In the genomic region with DNA sequence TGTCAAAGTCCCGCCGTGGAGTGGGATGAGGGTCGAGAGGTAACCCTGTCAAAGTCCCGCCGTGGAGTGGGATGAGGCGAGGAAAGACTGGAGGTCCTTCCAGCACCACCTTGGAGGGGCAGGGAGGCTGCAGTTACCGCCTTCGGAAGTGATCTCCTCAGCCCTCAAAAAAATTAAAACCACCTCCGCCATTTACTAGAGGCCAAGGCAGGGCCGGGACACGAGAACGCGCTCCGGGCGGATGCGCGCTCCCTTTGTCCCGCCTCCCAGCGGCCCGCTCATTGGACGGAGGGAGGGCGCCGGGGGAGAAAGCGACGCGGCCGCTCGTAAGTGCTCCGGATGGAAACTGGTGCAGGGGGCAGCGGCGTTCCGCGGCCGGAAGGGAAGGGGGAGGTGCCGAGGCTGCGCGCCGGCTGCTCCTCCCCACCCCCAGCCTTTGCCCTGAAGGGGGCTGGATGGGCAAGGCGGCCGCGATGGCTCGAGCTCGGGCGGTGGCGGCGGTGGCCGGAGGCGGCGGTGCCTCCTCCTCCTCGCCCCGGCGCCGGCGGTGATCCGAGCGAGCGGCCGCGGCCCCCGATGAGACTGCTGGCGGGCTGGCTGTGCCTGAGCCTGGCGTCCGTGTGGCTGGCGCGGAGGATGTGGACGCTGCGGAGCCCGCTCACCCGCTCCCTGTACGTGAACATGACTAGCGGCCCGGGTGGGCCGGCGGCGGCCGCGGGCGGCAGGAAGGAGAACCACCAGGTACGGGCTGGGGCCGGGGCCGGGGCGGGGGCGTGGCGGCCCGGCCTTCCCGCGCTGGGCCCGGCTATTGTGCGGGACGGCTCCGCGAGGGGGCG, we compare ENCODE assay signal across 8 cellular contexts. TPM values are rescaled to one million over a fixed set of nuclear protein-coding genes. Genes with fewer than 3 reads are reported as not detected.
A peak's percentile ranks its signal among the peaks of the same experiment; 100 is the strongest.
DNase-seq lines count a peak whose midpoint lies in the region; ATAC-seq and TF ChIP-seq lines count a peak whose summit lies in the region.

A gene (plus strand): TSS at position 420 of the 836 bp plus-strand sequence. CDS start 157 bp downstream, at position 577.

- no peaks in the 10 kb centered on the region for H3K9me3 Mint-ChIP-seq in chondrocyte (ENCODE audit: low read depth)

- ATAC-seq in GM19043 (IDR thresholded peaks at IDR 0.05; ENCODE audit: low read depth, unreplicated experiment) (peak; percentile 83), HG03378 (IDR thresholded peaks at IDR 0.05; ENCODE audit: unreplicated experiment) (peak; percentile 66)

- H3K27me3 ChIP-seq in kidney epithelial cell (ENCODE audit: control insufficient read depth, insufficient read depth, low read length) = no peaks in the 10 kb centered on the region

- peaks cover 37% of the 10 kb centered on the region for H3K4me1 Mint-ChIP-seq in chondrocyte (ENCODE audit: low read depth)

- H3K4me3 Mint-ChIP-seq in chondrocyte (ENCODE audit: unreplicated experiment) = peak within 1 kb of the TSS; percentile 86

- H3K27ac Mint-ChIP-seq in chondrocyte (ENCODE audit: unreplicated experiment) = peak within 1 kb of the TSS; percentile 85

- no peaks in the 10 kb centered on the region for H3K36me3 ChIP-seq in kidney epithelial cell (ENCODE audit: control insufficient read depth, insufficient read depth, low read length)

- H3K27me3 Mint-ChIP-seq in chondrocyte (ENCODE audit: low read depth) = no peaks in the 10 kb centered on the region

- H3K4me3 ChIP-seq in AG10803 (ENCODE audit: low read length) (peak within 1 kb of the TSS; percentile 62), kidney epithelial cell (ENCODE audit: low read depth, low read length) (peak within 1 kb of the TSS; percentile 79)

- TF ChIP-seq CTCF in AG10803 (conservative IDR thresholded peaks at IDR 0.05; ENCODE audit: low read length) (no peak), chondrocyte (IDR thresholded peaks at IDR 0.05) (peak; percentile 0), kidney epithelial cell (IDR thresholded peaks at IDR 0.05; ENCODE audit: insufficient read depth, low read length, poor library complexity, severe bottlenecking) (no peak)

- DNase-seq in AG10803 (ENCODE audit: low read depth) = peak; percentile 94
- DNase-seq in NCI-H460 (ENCODE audit: extremely low read depth, low read depth) = peak; percentile 91
- peak; percentile 89 for DNase-seq in activated CD4-positive, alpha-beta T cell treated with anti-CD3 and anti-CD28 coated beads for 24 hours (ENCODE audit: low read depth in 2 of 2)
- peak; percentile 97 for DNase-seq in chondrocyte (ENCODE audit: low spot score)
- peak; percentile 55 for DNase-seq in kidney epithelial cell (ENCODE audit: low read depth)
- peak; percentile 87 to 91 for DNase-seq in stimulated activated CD4-positive, alpha-beta T cell treated with anti-CD3 and anti-CD28 coated beads, Interleukin-15, amount 100 ng/mL, for 48 hours (ENCODE audit: low read depth in 2 of 2)

- no peaks in the 10 kb centered on the region for H3K36me3 Mint-ChIP-seq in chondrocyte (ENCODE audit: low read depth)

RNA-seq across cellular contexts. Expression of the gene that starts here (rescaled TPM):
- 251 and 259 TPM in 2 replicates for total RNA-seq in NCI-H460 (2014; rRNA removed; shearing (Covaris generic))
- polyA plus RNA-seq in NCI-H460 (2014; cell fraction: nucleus; rRNA removed) = 129 and 139 TPM in 2 replicates
- total RNA-seq in chondrocyte = 77.1 to 88.6 TPM (median 82.8 TPM) in 3 replicates
- total RNA-seq in kidney epithelial cell = 188 and 209 TPM in 2 replicates

Comparison
In these comparisons a context has a peak if more than half of its experiments do, and no peak if none do; other contexts are left out.
1. Peak in every context shown above with its lines: DNase-seq, ATAC-seq and H3K4me3 ChIP-seq.